21 cellular contexts compared by ENCODE assay signal in genomic region chr11:17280494-17281127, GRCh38. TPM values are rescaled to one million over a fixed set of nuclear protein-coding genes. Genes with fewer than 3 reads are reported as not detected.
DNase-seq lines count a peak whose midpoint lies in the region; ATAC-seq and TF ChIP-seq lines count a peak whose summit lies in the region.
"Had no signal": no experiment of that assay in that cellular context is flagged by ENCODE, and none has a peak within 500 bp of the region (broad histone marks: within the 10 kb centered on the region; RNA-seq: fewer than 3 reads in every experiment).

No MANE protein-coding gene starts in this region.

- no peak overlapping the region for H3K27ac ChIP-seq in CD4-positive, CD25-positive, alpha-beta regulatory T cell (ENCODE audit: insufficient read depth, low read length, poor library complexity, severe bottlenecking)
- H3K27ac ChIP-seq: BLaER1, PC-9, SJSA1, suprapubic skin had no signal

- no peak for ATAC-seq in CD4-positive, CD25-positive, alpha-beta regulatory T cell (ENCODE audit: low read depth in 2 of 2)
- no peak for ATAC-seq in GM19328 (IDR thresholded peaks at IDR 0.05; ENCODE audit: unreplicated experiment)
- ATAC-seq in HG03457 (IDR thresholded peaks at IDR 0.05; ENCODE audit: unreplicated experiment) = no peak

- TF ChIP-seq CTCF in AG10803 (conservative IDR thresholded peaks at IDR 0.05; ENCODE audit: low read length) = no peak

- H3K27ac Mint-ChIP-seq in CD4-positive, CD25-positive, alpha-beta regulatory T cell = no peak overlapping the region
- H3K27ac Mint-ChIP-seq: nephron, progenitor cell of endocrine pancreas had no signal

- H3K27me3 ChIP-seq in CD4-positive, CD25-positive, alpha-beta regulatory T cell (ENCODE audit: control insufficient read depth, insufficient read depth, low read length) = no peaks in the 10 kb centered on the region
- H3K27me3 ChIP-seq: BLaER1, SJSA1, suprapubic skin had no signal

- no peak overlapping the region for H3K4me3 ChIP-seq in AG10803 (ENCODE audit: low read length)
- H3K4me3 ChIP-seq in CD4-positive, CD25-positive, alpha-beta regulatory T cell (ENCODE audit: low read depth, low read length) = no peak overlapping the region
- H3K4me3 ChIP-seq: BLaER1, PC-9, SJSA1, suprapubic skin had no signal

- H3K9me3 ChIP-seq in CD4-positive, CD25-positive, alpha-beta regulatory T cell (ENCODE audit: control insufficient read depth in 2 of 2, low read length in 2 of 2) = no peaks in the 10 kb centered on the region
- H3K9me3 ChIP-seq: BLaER1, SJSA1, suprapubic skin had no signal

- H3K4me1 ChIP-seq in CD4-positive, CD25-positive, alpha-beta regulatory T cell (ENCODE audit: control insufficient read depth, insufficient read depth, low read length, poor library complexity, severe bottlenecking) = peaks cover 26% of the 10 kb centered on the region

- H3K27me3 Mint-ChIP-seq in CD4-positive, CD25-positive, alpha-beta regulatory T cell = peaks cover 5% of the 10 kb centered on the region
- H3K27me3 Mint-ChIP-seq: progenitor cell of endocrine pancreas had no signal

- H3K36me3 Mint-ChIP-seq in CD4-positive, CD25-positive, alpha-beta regulatory T cell = peaks cover 3% of the 10 kb centered on the region

- no peaks in the 10 kb centered on the region for H3K36me3 ChIP-seq in CD4-positive, CD25-positive, alpha-beta regulatory T cell (ENCODE audit: control insufficient read depth, insufficient read depth, low read length)

- H3K4me3 Mint-ChIP-seq in CD4-positive, CD25-positive, alpha-beta regulatory T cell = peak overlapping the region in 3 of 4 donors; percentile 15 to 74 (median 63)
- H3K4me3 Mint-ChIP-seq: nephron had no signal

- peaks cover 0 to 1% (median 0%) of the 10 kb centered on the region in 7 donors for H3K9me3 Mint-ChIP-seq in CD4-positive, CD25-positive, alpha-beta regulatory T cell
- H3K9me3 Mint-ChIP-seq: activated T-helper 1 cell treated with anti-CD3 and anti-CD28 coated beads, Interleukin-12 subunit alpha, Interleukin-12 subunit beta, Interleukin-2, Interleukin-4 antibody, amounts not matched to agents 30 ng/mL and 10 ng/mL and 1 ng/mL, durations not matched to agents 14 hours and 24 hours and 36 hours; nephron had no signal

- peaks cover 20 to 74% (median 30%) of the 10 kb centered on the region in 4 donors for H3K4me1 Mint-ChIP-seq in CD4-positive, CD25-positive, alpha-beta regulatory T cell

- DNase-seq in AG10803 (ENCODE audit: low read depth) (peak; percentile 50), OCI-M1 (lab: John Stamatoyannopoulos, UW) (peak; percentile 55), dedifferentiated amniotic fluid mesenchymal stem cell (ENCODE audit: extremely low spot score) (peak; percentile 35), HUDEP-2 (lab: John Stamatoyannopoulos, UW; ENCODE audit: unreplicated experiment in 76 of 76) (no peak)
- DNase-seq in CD4-positive, CD25-positive, alpha-beta regulatory T cell = no peak
- DNase-seq: activated CD4-positive, alpha-beta T cell treated with anti-CD3 and anti-CD28 coated beads for 4 hours; kidney; NCI-H146; NCI-H2171 treated with DMSO at 0.1 percent for 48 hours; NCI-H748 treated with DMSO at 0.1 percent for 48 hours; PC-9; small intestine; stimulated activated CD8-positive, alpha-beta memory T cell treated with anti-CD3 and anti-CD28 coated beads, Interleukin-4, amount 100 ng/mL, for 48 hours had no signal

RNA-seq across cellular contexts. Expression of gene NUCB2, which starts 4.1 kb away (rescaled TPM):
- 34.7 TPM for total RNA-seq in CD4-positive, CD25-positive, alpha-beta regulatory T cell
- 10 to 100 TPM; 58.7 to 88.2 (median 74.2) TPM for polyA plus RNA-seq in CD4-positive, CD25-positive, alpha-beta regulatory T cell

Comparison
In these comparisons a context has a peak if more than half of its experiments do, and no peak if none do; other contexts are left out.
1. DNase-seq: peak in AG10803 (single experiment), OCI-M1 (single experiment) and dedifferentiated amniotic fluid mesenchymal stem cell (single experiment); none in CD4-positive, CD25-positive, alpha-beta regulatory T cell (0 of 3) and HUDEP-2 (0 of 76).